Comparison of ENCODE assay signal across 6 cellular contexts in genomic region chr6:106857310-106857709, GRCh38.
DNase-seq lines count a peak whose midpoint lies in the region; ATAC-seq, FAIRE-seq and TF ChIP-seq lines count a peak whose summit lies in the region.
"Not testable (repeated sequence)": the region's sequence is repeated elsewhere in the genome, so short reads cannot be mapped to it uniquely, and the experiment has no call there.

No MANE protein-coding gene starts in this region.

- POLR2A ChIA-PET in A549 (lab: Yijun Ruan, JAX): interaction anchor here (0.7 kb wide), 1 partner anchor 37 kb away, joined by 3 read pairs; no protein-coding TSS in a partner anchor

- FAIRE-seq in A549 (lab: Jason Lieb, UNC): not testable (repeated sequence)

- ATAC-seq in A549: not testable (repeated sequence)

- not testable (repeated sequence) for H3K4me3 ChIP-seq in A549, hepatocyte, smooth muscle cell

- not testable (repeated sequence) for H3K36me3 ChIP-seq in hepatocyte (replicated peaks; ENCODE audit: insufficient read depth, low read depth); smooth muscle cell (ENCODE audit: low read depth)

- H3K4me2 ChIP-seq in A549, hepatocyte, smooth muscle cell: not testable (repeated sequence)

- not testable (repeated sequence) for H3K9ac ChIP-seq in smooth muscle cell (ENCODE audit: low read depth)

- H3K27me3 ChIP-seq in hepatocyte; smooth muscle cell (ENCODE audit: low read depth): not testable (repeated sequence)

- not testable (repeated sequence) for H2AFZ ChIP-seq in hepatocyte; smooth muscle cell (ENCODE audit: low read depth)

- CTCF ChIA-PET in A549 (lab: Yijun Ruan, JAX): interaction anchor here (0.8 kb wide), 1 partner anchor 1613 kb away, joined by 3 read pairs; no protein-coding TSS in a partner anchor

- TF ChIP-seq POLR2A in A549 (IDR thresholded peaks at IDR 0.05; ENCODE audit: low read length): not testable (repeated sequence)

- not testable (repeated sequence) for H3K79me2 ChIP-seq in hepatocyte; smooth muscle cell (ENCODE audit: low read depth)

- TF ChIP-seq CTCF in A549 (IDR thresholded peaks at IDR 0.05); hepatocyte (IDR thresholded peaks at IDR 0.05; ENCODE audit: poor library complexity); smooth muscle cell (IDR thresholded peaks at IDR 0.05; ENCODE audit: borderline replicate concordance, insufficient read depth, poor library complexity, severe bottlenecking): not testable (repeated sequence)

- DNase-seq in A549 (ENCODE audit: low read depth in 1 of 2, low spot score in 1 of 2); epithelial cell of prostate (ENCODE audit: low read depth, low spot score); hepatocyte (ENCODE audit: low spot score); smooth muscle cell (lab: John Stamatoyannopoulos, UW; ENCODE audit: unreplicated experiment): not testable (repeated sequence)
- DNase-seq in M059J (ENCODE audit: low read depth) (peak; percentile 40), SK-N-DZ (ENCODE audit: low spot score) (peak; percentile 17)

- H3K9me2 ChIP-seq in hepatocyte (replicated peaks; ENCODE audit: insufficient read depth): not testable (repeated sequence)

- 100% methylated on average over 2 of the region's 2 CpGs for WGBS in A549 (ENCODE audit: missing lambda C conversion rate)
- WGBS in hepatocyte (ENCODE audit: low lambda C conversion rate, missing lambda C conversion rate): 100% methylated on average over 2 of the region's 2 CpGs
- 100% methylated on average over 2 of the region's 2 CpGs for WGBS in smooth muscle cell (ENCODE audit: low lambda C conversion rate)

- not testable (repeated sequence) for H3K9me3 ChIP-seq in A549; hepatocyte (ENCODE audit: low read depth); smooth muscle cell (replicated peaks; ENCODE audit: low read depth)

- H4K20me1 ChIP-seq in hepatocyte (ENCODE audit: insufficient read depth, poor library complexity, severe bottlenecking); smooth muscle cell (ENCODE audit: low read depth): not testable (repeated sequence)

- peaks cover 19% of the 10 kb centered on the region; the same call in 2 of the 3 replicates for H3K4me1 ChIP-seq in A549
- H3K4me1 ChIP-seq in hepatocyte (ENCODE audit: insufficient read depth); smooth muscle cell (ENCODE audit: low read depth): not testable (repeated sequence)

- not testable (repeated sequence) for TF ChIP-seq EP300 in A549 (IDR thresholded peaks at IDR 0.05)

- TF ChIP-seq RAD21 in A549 (conservative IDR thresholded peaks at IDR 0.05 in 1 of 2, IDR thresholded peaks at IDR 0.05 in 1 of 2): not testable (repeated sequence)

- peak overlapping the region; percentile 54 to 68; a peak in 3 of 6 replicates for H3K27ac ChIP-seq in A549
- peak overlapping the region; percentile 93 for H3K27ac ChIP-seq in epithelial cell of prostate
- H3K27ac ChIP-seq in hepatocyte: peak overlapping the region; percentile 73
- H3K27ac ChIP-seq in smooth muscle cell (ENCODE audit: low read depth): peak overlapping the region; percentile 86

- not testable (repeated sequence) for H3F3A ChIP-seq in smooth muscle cell (ENCODE audit: low read depth)
